In the genomic region with DNA sequence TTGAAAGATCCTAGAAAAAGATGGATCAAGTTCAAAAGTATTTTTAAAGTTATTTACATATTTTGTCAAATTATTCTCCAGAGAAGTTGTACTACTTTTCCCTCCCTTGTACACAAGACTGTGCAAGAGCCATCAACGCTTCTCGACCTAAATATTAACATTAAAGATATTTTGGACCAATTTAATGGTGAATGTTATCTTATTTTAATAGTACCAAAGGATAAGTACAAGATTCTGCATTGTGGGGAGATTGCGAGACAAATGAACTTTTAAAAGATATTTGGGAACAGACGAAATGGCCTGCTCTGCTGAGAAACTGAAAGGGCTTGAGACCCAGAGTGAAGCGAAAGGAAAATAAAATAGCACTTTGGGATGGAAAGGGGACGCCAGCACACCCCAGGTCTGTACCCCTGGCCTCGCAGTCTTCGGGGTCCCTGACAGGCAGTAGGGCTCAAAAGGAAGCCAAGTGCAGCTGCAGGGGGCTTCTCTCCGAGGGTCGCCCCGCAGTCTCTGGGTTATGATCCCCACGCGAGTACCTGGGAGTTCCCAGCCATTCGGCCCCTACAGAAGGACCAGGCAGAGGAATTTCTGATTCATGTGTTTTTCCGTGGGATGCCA, we compare ENCODE assay signal across 8 cellular contexts.
DNase-seq lines count a peak whose midpoint lies in the region; ATAC-seq and TF ChIP-seq lines count a peak whose summit lies in the region.

No MANE protein-coding gene starts in this region.

- H3K9ac ChIP-seq in SK-N-SH, result no peak overlapping the region

- peak overlapping the region; percentile 83 for H2AFZ ChIP-seq in SK-N-SH (ENCODE audit: low read depth)

- CTCF ChIA-PET in SK-N-SH (lab: Yijun Ruan, JAX), result no interaction called here

- TF ChIP-seq RAD21 in SK-N-SH (IDR thresholded peaks at IDR 0.05; ENCODE audit: low read length), result no peak

- H3K79me2 ChIP-seq in SK-N-SH (ENCODE audit: insufficient read depth), result no peaks in the 10 kb centered on the region

- H3F3A ChIP-seq in SK-N-SH (replicated peaks; ENCODE audit: insufficient read depth), result no peaks in the 10 kb centered on the region

- H3K27ac ChIP-seq in SK-N-SH (ENCODE audit: low read depth in 2 of 2, low read length in 1 of 2) (no peak overlapping the region), spleen (peak overlapping the region; percentile 13 to 77 (median 64))

- no peak for TF ChIP-seq CTCF in SK-N-SH (IDR thresholded peaks at IDR 0.05)
- TF ChIP-seq CTCF in spleen (IDR thresholded peaks at IDR 0.05 in 8 of 11, conservative IDR thresholded peaks at IDR 0.05 in 3 of 11), result no peak

- no peaks in the 10 kb centered on the region for H3K9me3 ChIP-seq in SK-N-SH
- H3K9me3 ChIP-seq in spleen, result no peaks in the 10 kb centered on the region

- intact Hi-C loops in spleen (cut with DNase I; ENCODE audit: low total_unique reads), result loop anchor here (10.0 kb wide), 1 partner anchor 314 kb away; no protein-coding TSS in a partner anchor

- H3K4me1 ChIP-seq in SK-N-SH (ENCODE audit: control insufficient read depth in 1 of 2, insufficient read depth in 2 of 2, low read depth in 1 of 2, low read length in 1 of 2) (no peaks in the 10 kb centered on the region), spleen (peaks cover 0 to 18% (median 7%) of the 10 kb centered on the region in 6 donors)

- no peak for TF ChIP-seq EP300 in SK-N-SH (IDR thresholded peaks at IDR 0.05; ENCODE audit: borderline replicate concordance in 1 of 2, low read depth in 1 of 2, low read length in 1 of 2)

- H3K4me3 ChIP-seq in SK-N-SH (ENCODE audit: low read depth in 2 of 2, low read length in 1 of 2) (peak overlapping the region; percentile 41 to 60; a peak in 2 of 4 replicates), spleen (peak overlapping the region; percentile 33 to 74 (median 49))

- DNase-seq in SK-N-SH (peak; percentile 4), LHCN-M2 (ENCODE audit: low read depth) (peak; percentile 44), fibroblast of gingiva (ENCODE audit: low read depth) (peak; percentile 7), spleen (peak; percentile 63), NCI-H510A (lab: John Stamatoyannopoulos, UW) (no peak), NCI-H2196 treated with DMSO at 0.1 percent for 48 hours (lab: John Stamatoyannopoulos, UW; ENCODE audit: unreplicated experiment) (no peak), cortex of kidney (lab: John Stamatoyannopoulos, UW) (no peak)

- no peaks in the 10 kb centered on the region for H4K20me1 ChIP-seq in SK-N-SH (ENCODE audit: insufficient read depth)

- H3K27me3 ChIP-seq in SK-N-SH (ENCODE audit: insufficient read depth) (no peaks in the 10 kb centered on the region), spleen (replicated peaks in 1 of 7) (peaks cover 0 to 17% (median 0%) of the 10 kb centered on the region in 7 donors)

- H3K9me2 ChIP-seq in SK-N-SH, result no peaks in the 10 kb centered on the region

- ATAC-seq in SK-N-SH treated with all-trans-retinoic acid at 6 μM for 48 hours, result no peak

- H3K36me3 ChIP-seq in SK-N-SH (replicated peaks in 1 of 2; ENCODE audit: control insufficient read depth in 1 of 2, insufficient read depth in 2 of 2, low read length in 1 of 2) (no peaks in the 10 kb centered on the region), spleen (no peaks in the 10 kb centered on the region)

- WGBS in SK-N-SH (ENCODE audit: low lambda C conversion rate), result 72% methylated on average over 15 of the region's 15 CpGs
- 28 to 57% (median 49%) methylated on average over 11 to 15 of the region's 15 CpGs for WGBS in spleen, 5 donors

- H3K4me2 ChIP-seq in SK-N-SH, result peak overlapping the region; percentile 77

- no peak for TF ChIP-seq POLR2A in spleen (IDR thresholded peaks at IDR 0.05)

- POLR2A ChIA-PET in SK-N-SH (lab: Yijun Ruan, JAX), result no interaction called here

TF ChIP-seq in SK-N-SH, 30 proteins besides CTCF, POLR2A, EP300 and RAD21:
- TF ChIP-seq EZH2phosphoT487 (IDR thresholded peaks at IDR 0.05; ENCODE audit: borderline replicate concordance, low read depth) (no peak), SMC3 (IDR thresholded peaks at IDR 0.05; ENCODE audit: low read depth, low read length) (no peak)

TF ChIP-seq in SK-N-SH treated with all-trans-retinoic acid at 6 μM for 48 hours, 23 proteins besides CTCF, POLR2A, EP300 and RAD21:
- TF ChIP-seq ZNF8 (CRISPR knock-in tag; IDR thresholded peaks at IDR 0.05) (no peak), ISL1 (CRISPR knock-in tag; IDR thresholded peaks at IDR 0.05) (no peak), ZFP3 (CRISPR knock-in tag; IDR thresholded peaks at IDR 0.05) (no peak), ZNF70 (CRISPR knock-in tag; IDR thresholded peaks at IDR 0.05) (no peak), ESRRG (CRISPR knock-in tag; IDR thresholded peaks at IDR 0.05) (no peak), RARB (CRISPR knock-in tag; IDR thresholded peaks at IDR 0.05) (no peak)
- TF ChIP-seq, protein P1, sequence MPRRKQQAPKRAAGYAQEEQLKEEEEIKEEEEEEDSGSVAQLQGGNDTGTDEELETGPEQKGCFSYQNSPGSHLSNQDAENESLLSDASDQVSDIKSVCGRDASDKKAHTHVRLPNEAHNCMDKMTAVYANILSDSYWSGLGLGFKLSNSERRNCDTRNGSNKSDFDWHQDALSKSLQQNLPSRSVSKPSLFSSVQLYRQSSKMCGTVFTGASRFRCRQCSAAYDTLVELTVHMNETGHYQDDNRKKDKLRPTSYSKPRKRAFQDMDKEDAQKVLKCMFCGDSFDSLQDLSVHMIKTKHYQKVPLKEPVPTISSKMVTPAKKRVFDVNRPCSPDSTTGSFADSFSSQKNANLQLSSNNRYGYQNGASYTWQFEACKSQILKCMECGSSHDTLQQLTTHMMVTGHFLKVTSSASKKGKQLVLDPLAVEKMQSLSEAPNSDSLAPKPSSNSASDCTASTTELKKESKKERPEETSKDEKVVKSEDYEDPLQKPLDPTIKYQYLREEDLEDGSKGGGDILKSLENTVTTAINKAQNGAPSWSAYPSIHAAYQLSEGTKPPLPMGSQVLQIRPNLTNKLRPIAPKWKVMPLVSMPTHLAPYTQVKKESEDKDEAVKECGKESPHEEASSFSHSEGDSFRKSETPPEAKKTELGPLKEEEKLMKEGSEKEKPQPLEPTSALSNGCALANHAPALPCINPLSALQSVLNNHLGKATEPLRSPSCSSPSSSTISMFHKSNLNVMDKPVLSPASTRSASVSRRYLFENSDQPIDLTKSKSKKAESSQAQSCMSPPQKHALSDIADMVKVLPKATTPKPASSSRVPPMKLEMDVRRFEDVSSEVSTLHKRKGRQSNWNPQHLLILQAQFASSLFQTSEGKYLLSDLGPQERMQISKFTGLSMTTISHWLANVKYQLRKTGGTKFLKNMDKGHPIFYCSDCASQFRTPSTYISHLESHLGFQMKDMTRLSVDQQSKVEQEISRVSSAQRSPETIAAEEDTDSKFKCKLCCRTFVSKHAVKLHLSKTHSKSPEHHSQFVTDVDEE (CRISPR knock-in tag; IDR thresholded peaks at IDR 0.05), result no peak
- TF ChIP-seq, protein P2, sequence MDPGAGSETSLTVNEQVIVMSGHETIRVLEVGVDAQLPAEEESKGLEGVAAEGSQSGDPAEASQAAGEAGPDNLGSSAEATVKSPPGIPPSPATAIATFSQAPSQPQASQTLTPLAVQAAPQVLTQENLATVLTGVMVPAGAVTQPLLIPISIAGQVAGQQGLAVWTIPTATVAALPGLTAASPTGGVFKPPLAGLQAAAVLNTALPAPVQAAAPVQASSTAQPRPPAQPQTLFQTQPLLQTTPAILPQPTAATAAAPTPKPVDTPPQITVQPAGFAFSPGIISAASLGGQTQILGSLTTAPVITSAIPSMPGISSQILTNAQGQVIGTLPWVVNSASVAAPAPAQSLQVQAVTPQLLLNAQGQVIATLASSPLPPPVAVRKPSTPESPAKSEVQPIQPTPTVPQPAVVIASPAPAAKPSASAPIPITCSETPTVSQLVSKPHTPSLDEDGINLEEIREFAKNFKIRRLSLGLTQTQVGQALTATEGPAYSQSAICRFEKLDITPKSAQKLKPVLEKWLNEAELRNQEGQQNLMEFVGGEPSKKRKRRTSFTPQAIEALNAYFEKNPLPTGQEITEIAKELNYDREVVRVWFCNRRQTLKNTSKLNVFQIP (CRISPR knock-in tag; IDR thresholded peaks at IDR 0.05; ENCODE audit: borderline replicate concordance, low read depth), result no peak
- TF ChIP-seq, protein P3, sequence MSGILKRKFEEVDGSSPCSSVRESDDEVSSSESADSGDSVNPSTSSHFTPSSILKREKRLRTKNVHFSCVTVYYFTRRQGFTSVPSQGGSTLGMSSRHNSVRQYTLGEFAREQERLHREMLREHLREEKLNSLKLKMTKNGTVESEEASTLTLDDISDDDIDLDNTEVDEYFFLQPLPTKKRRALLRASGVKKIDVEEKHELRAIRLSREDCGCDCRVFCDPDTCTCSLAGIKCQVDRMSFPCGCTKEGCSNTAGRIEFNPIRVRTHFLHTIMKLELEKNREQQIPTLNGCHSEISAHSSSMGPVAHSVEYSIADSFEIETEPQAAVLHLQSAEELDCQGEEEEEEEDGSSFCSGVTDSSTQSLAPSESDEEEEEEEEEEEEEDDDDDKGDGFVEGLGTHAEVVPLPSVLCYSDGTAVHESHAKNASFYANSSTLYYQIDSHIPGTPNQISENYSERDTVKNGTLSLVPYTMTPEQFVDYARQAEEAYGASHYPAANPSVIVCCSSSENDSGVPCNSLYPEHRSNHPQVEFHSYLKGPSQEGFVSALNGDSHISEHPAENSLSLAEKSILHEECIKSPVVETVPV (CRISPR knock-in tag; IDR thresholded peaks at IDR 0.05), result no peak

Comparison
In these comparisons a context has a peak if more than half of its experiments do, and no peak if none do; other contexts are left out.
1. DNase-seq: peak in SK-N-SH (single experiment), LHCN-M2 (single experiment), fibroblast of gingiva (single experiment) and spleen (single experiment); none in NCI-H510A (single experiment), NCI-H2196 treated with DMSO at 0.1 percent for 48 hours (single experiment) and cortex of kidney (single experiment).
2. H3K27ac ChIP-seq: peak in spleen (8 of 8); none in SK-N-SH (0 of 2).